18 cellular contexts compared by ENCODE assay signal in the genomic region with DNA sequence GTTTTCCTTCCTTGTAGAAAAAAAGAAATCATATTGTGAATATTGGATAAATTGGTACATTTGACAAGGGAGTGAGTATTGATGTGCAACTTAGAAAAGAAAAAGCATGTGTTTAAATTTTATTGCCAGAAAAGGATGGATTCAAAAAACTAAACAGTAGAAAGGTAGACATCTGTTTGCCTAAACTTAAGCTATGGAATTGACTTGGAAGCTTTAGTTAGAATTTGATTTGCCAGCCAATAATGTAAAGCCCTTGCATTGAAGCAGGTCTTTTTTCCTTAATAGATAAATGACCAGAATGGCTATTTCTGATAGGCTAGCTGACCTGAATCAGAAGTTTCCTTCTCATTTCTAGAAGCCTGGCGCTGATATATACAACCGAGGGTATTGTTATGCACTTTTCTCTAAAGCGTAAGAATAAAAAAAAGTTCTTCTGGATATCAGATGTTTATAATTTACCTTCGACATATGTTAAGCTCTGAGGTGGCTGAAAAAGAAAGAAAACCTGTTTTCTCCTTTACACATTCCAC. TPM values are rescaled to one million over a fixed set of nuclear protein-coding genes. Genes with fewer than 3 reads are reported as not detected.
DNase-seq lines count a peak whose midpoint lies in the region; ATAC-seq, FAIRE-seq and TF ChIP-seq lines count a peak whose summit lies in the region.
"Had no signal": no experiment of that assay in that cellular context is flagged by ENCODE, and none has a peak within 500 bp of the region (broad histone marks: within the 10 kb centered on the region; RNA-seq: fewer than 3 reads in every experiment).

No MANE protein-coding gene starts in this region.

- no peak overlapping the region for H3K9ac ChIP-seq in mammary epithelial cell (ENCODE audit: insufficient read depth, low read length)
- peak overlapping the region; percentile 8 to 57 for H3K9ac ChIP-seq in kidney (ENCODE audit: low read length in 2 of 2)
- peak overlapping the region in 2 of 3 donors; percentile 15 to 24 for H3K9ac ChIP-seq in skeletal muscle tissue (ENCODE audit: low read depth in 1 of 3, low read length in 3 of 3)

- no peaks in the 10 kb centered on the region for H3K79me2 ChIP-seq in mammary epithelial cell (ENCODE audit: insufficient read depth, low read length)

- BruUV-seq in mammary epithelial cell (replicated peaks; lab: Mats Ljungman, UMichigan), result no TSS peak

- H4K20me1 ChIP-seq in mammary epithelial cell (ENCODE audit: insufficient read depth, low read length), result no peaks in the 10 kb centered on the region

- no peak for DNase-seq in H54 (ENCODE audit: insufficient read length, low spot score)
- DNase-seq in mammary epithelial cell, result peak; percentile 50
- DNase-seq in kidney, result no peak
- no peak for DNase-seq in globus pallidus (ENCODE audit: low spot score)
- no peak for DNase-seq in WERI-Rb-1
- no peak for DNase-seq in C1 segment of cervical spinal cord (lab: John Stamatoyannopoulos, UW)
- DNase-seq: activated CD8-positive, alpha-beta T cell treated with anti-CD3 and anti-CD28 coated beads, Interleukin-2, amount 10 ng/mL, durations not matched to agents 7 days and 5 days; activated T-cell treated with anti-CD3 and anti-CD28 coated beads, Interleukin-2, amount 50 U/mL, for 72 hours; BE2C; cerebellar nuclear complex; NCI-H187 treated with DMSO at 0.1 percent for 48 hours; NCI-H446; retina had no signal

- H3K9me3 ChIP-seq in mammary epithelial cell (replicated peaks; ENCODE audit: insufficient read depth, low read length) (no peaks in the 10 kb centered on the region), kidney (ENCODE audit: control insufficient read depth in 1 of 2, low read length in 2 of 2) (no peaks in the 10 kb centered on the region), skeletal muscle tissue (ENCODE audit: control insufficient read depth in 3 of 3, low read length in 3 of 3) (no peaks in the 10 kb centered on the region), WERI-Rb-1 (ENCODE audit: severe bottlenecking) (no peaks in the 10 kb centered on the region)
- H3K9me3 ChIP-seq: BE2C had no signal

- dilution Hi-C loops in mammary epithelial cell (cut with HindIII; ENCODE audit: low sequenced_read_pairs), result no loop called here

- in situ Hi-C loops in mammary epithelial cell (cut with MboI; ENCODE audit: low sequenced_read_pairs in 2 of 2), result no loop called here

- CTCF ChIA-PET in mammary epithelial cell (lab: Charles Lee; ENCODE audit: low non-redundant PET), result no interaction called here

- H3K27ac ChIP-seq in mammary epithelial cell (ENCODE audit: insufficient read depth, low read depth, low read length), result no peak overlapping the region
- H3K27ac ChIP-seq in kidney (ENCODE audit: low read depth in 2 of 2, low read length in 2 of 2), result peak overlapping the region; percentile 35 to 76
- H3K27ac ChIP-seq in skeletal muscle tissue (ENCODE audit: low read depth, low read length), result no peak overlapping the region
- H3K27ac ChIP-seq in WERI-Rb-1, result no peak overlapping the region
- H3K27ac ChIP-seq: HL-60 had no signal

- 27% methylated on average over 4 of the region's 4 CpGs for WGBS in mammary epithelial cell (ENCODE audit: low coverage, missing lambda C conversion rate)

- H3K4me1 ChIP-seq in mammary epithelial cell (ENCODE audit: insufficient read depth, low read length) (peaks cover 11% of the 10 kb centered on the region), kidney (ENCODE audit: control insufficient read depth in 1 of 2, insufficient read depth in 1 of 2, low read depth in 1 of 2, low read length in 2 of 2) (peaks cover 2 to 4% of the 10 kb centered on the region in 2 donors), skeletal muscle tissue (ENCODE audit: control insufficient read depth in 3 of 3, insufficient read depth in 3 of 3, low read length in 3 of 3) (peaks cover 0 to 6% (median 3%) of the 10 kb centered on the region in 3 donors)
- H3K4me1 ChIP-seq: BE2C had no signal

- FAIRE-seq in H54 (lab: Jason Lieb, UNC) (peak; percentile 36), kidney (lab: Jason Lieb, UNC) (no peak)
- FAIRE-seq: G401.6, GM12878 had no signal

- H3K27me3 ChIP-seq in mammary epithelial cell (ENCODE audit: insufficient read depth, low read length), result peaks cover 2% of the 10 kb centered on the region
- no peaks in the 10 kb centered on the region for H3K27me3 ChIP-seq in skeletal muscle tissue (ENCODE audit: control insufficient read depth in 3 of 3, insufficient read depth in 3 of 3, low read length in 3 of 3)
- H3K27me3 ChIP-seq in WERI-Rb-1 (ENCODE audit: insufficient read depth, low read depth, severe bottlenecking), result no peaks in the 10 kb centered on the region

- H2AFZ ChIP-seq in mammary epithelial cell (ENCODE audit: low read depth, low read length), result no peak overlapping the region

- H3K4me3 ChIP-seq in mammary epithelial cell (replicated peaks in 1 of 3; ENCODE audit: insufficient read depth in 1 of 3, low read depth in 2 of 3, low read length in 3 of 3) (no peak overlapping the region), kidney (ENCODE audit: low read length in 2 of 2) (peak overlapping the region; percentile 48 to 83), skeletal muscle tissue (ENCODE audit: low read length in 3 of 3) (peak overlapping the region in 1 of 3 donors; percentile 5), WERI-Rb-1 (ENCODE audit: low read depth, low read length) (no peak overlapping the region)
- H3K4me3 ChIP-seq: GM12878 had no signal

- H3K4me2 ChIP-seq in mammary epithelial cell (ENCODE audit: insufficient read depth, low read depth, low read length), result no peak overlapping the region

- TF ChIP-seq CTCF in mammary epithelial cell (conservative IDR thresholded peaks at IDR 0.05 in 1 of 2, IDR thresholded peaks at IDR 0.05 in 1 of 2; ENCODE audit: extremely low read depth in 1 of 2, insufficient read depth in 1 of 2, low read depth in 1 of 2, low read length in 2 of 2) (no peak), kidney (IDR thresholded peaks at IDR 0.05; ENCODE audit: borderline replicate concordance, extremely low read depth, insufficient read depth) (no peak), WERI-Rb-1 (IDR thresholded peaks at IDR 0.05; ENCODE audit: low read depth, low read length) (no peak)

- TF ChIP-seq POLR2A in H54 (IDR thresholded peaks at IDR 0.05; ENCODE audit: low read depth, low read length), result no peak

- no peaks in the 10 kb centered on the region for H3K36me3 ChIP-seq in mammary epithelial cell (ENCODE audit: insufficient read depth, low read length)
- H3K36me3 ChIP-seq in kidney (ENCODE audit: control insufficient read depth in 1 of 2, insufficient read depth in 2 of 2, low read length in 2 of 2), result no peaks in the 10 kb centered on the region
- H3K36me3 ChIP-seq in skeletal muscle tissue (ENCODE audit: control insufficient read depth in 3 of 3, insufficient read depth in 3 of 3, low read length in 3 of 3), result no peaks in the 10 kb centered on the region
- H3K36me3 ChIP-seq in WERI-Rb-1, result no peaks in the 10 kb centered on the region
- H3K36me3 ChIP-seq: BE2C had no signal

- ATAC-seq in HG03571 (IDR thresholded peaks at IDR 0.05; ENCODE audit: unreplicated experiment), result no peak
- ATAC-seq: activated CD8-positive, alpha-beta T cell treated with anti-CD3 and anti-CD28 coated beads, Interleukin-2, amount 10 ng/mL, durations not matched to agents 7 days and 5 days; activated T-cell treated with anti-CD3 and anti-CD28 coated beads, Interleukin-2, amount 50 U/mL, for 72 hours; GM12878 had no signal

- intact Hi-C loops in mammary epithelial cell (cut with micrococcal nuclease), result no loop called here
- intact Hi-C loops in kidney (cut with DNase I), result no loop called here

RNA-seq across cellular contexts. Expression of a gene that starts 4.2 kb away (rescaled TPM):
- total RNA-seq in mammary epithelial cell (1 to 10 TPM in 1 of 2 donors, under 1 TPM in 1; 0.59 to 8.2 TPM), kidney (14.7 TPM), skeletal muscle tissue (20.9 TPM)
- polyA plus RNA-seq in mammary epithelial cell (0.08 TPM), kidney (ENCODE audit: insufficient read depth, low read depth, low replicate concordance) (8.3 TPM)
- polyA minus RNA-seq in mammary epithelial cell, result 9.0 TPM
- total RNA-seq: activated CD8-positive, alpha-beta T cell treated with anti-CD3 and anti-CD28 coated beads, Interleukin-2, amount 10 ng/mL, durations not matched to agents 7 days and 5 days; activated T-cell treated with anti-CD3 and anti-CD28 coated beads, Interleukin-2, amount 50 U/mL, for 72 hours; GM12878 had no signal

Comparison
In these comparisons a context has a peak if more than half of its experiments do, and no peak if none do; other contexts are left out.
1. H3K27ac ChIP-seq: peak in kidney (2 of 2); none in mammary epithelial cell (single experiment), skeletal muscle tissue (single experiment) and WERI-Rb-1 (single experiment).
2. H3K4me3 ChIP-seq: peak in kidney (2 of 2); none in mammary epithelial cell (0 of 3) and WERI-Rb-1 (single experiment).